8 cellular contexts compared by ENCODE assay signal in genomic region chr6:35489995-35490791, GRCh38. TPM values are rescaled to one million over a fixed set of nuclear protein-coding genes. Genes with fewer than 3 reads are reported as not detected.
A peak's percentile ranks its signal among the peaks of the same experiment; 100 is the strongest.
DNase-seq lines count a peak whose midpoint lies in the region; ATAC-seq and TF ChIP-seq lines count a peak whose summit lies in the region.
"Had no signal": no experiment of that assay in that cellular context is flagged by ENCODE, and none has a peak within 500 bp of the region (broad histone marks: within the 10 kb centered on the region; RNA-seq: fewer than 3 reads in every experiment).

No MANE protein-coding gene starts in this region.

- DNase-seq in NCI-H2227 treated with DMSO at 0.1 percent for 48 hours (lab: John Stamatoyannopoulos, UW) (peak; percentile 72), endothelial cell (ENCODE audit: low spot score) (peak; percentile 35), HUDEP-2 (lab: John Stamatoyannopoulos, UW; ENCODE audit: unreplicated experiment in 76 of 76) (no peak)
- DNase-seq: T-helper 17 cell had no signal

- H3K9me3 Mint-ChIP-seq in endothelial cell (ENCODE audit: unreplicated experiment) = no peaks in the 10 kb centered on the region

- H3K36me3 Mint-ChIP-seq in endothelial cell (ENCODE audit: low read depth, unreplicated experiment) = peaks cover 9% of the 10 kb centered on the region

- no peak for ATAC-seq in GM18870 (IDR thresholded peaks at IDR 0.05; ENCODE audit: unreplicated experiment)
- no peak for ATAC-seq in HG02884 (IDR thresholded peaks at IDR 0.05; ENCODE audit: unreplicated experiment)
- ATAC-seq: T-helper 17 cell had no signal

- no peak overlapping the region for H3K27ac Mint-ChIP-seq in endothelial cell (ENCODE audit: unreplicated experiment)
- H3K27ac Mint-ChIP-seq: T-helper 17 cell had no signal

- peaks cover 21% of the 10 kb centered on the region for H3K27me3 Mint-ChIP-seq in endothelial cell (ENCODE audit: unreplicated experiment)
- H3K27me3 Mint-ChIP-seq: T-helper 17 cell had no signal

- peaks cover 91% of the 10 kb centered on the region for H3K4me1 ChIP-seq in mesodermal cell (ENCODE audit: control insufficient read depth, insufficient read depth, low read length, poor library complexity, severe bottlenecking)
- peaks cover 7% of the 10 kb centered on the region for H3K4me1 ChIP-seq in urinary bladder (ENCODE audit: insufficient read depth)

- no peak for TF ChIP-seq CTCF in endothelial cell (IDR thresholded peaks at IDR 0.05; ENCODE audit: unreplicated experiment)

- H3K4me1 Mint-ChIP-seq in endothelial cell (ENCODE audit: unreplicated experiment) = peaks cover 42% of the 10 kb centered on the region

- H3K4me3 ChIP-seq in mesodermal cell (ENCODE audit: extremely low read depth, insufficient read depth, low read length, poor library complexity, severe bottlenecking) = peak overlapping the region; percentile 18
- H3K4me3 ChIP-seq in urinary bladder (ENCODE audit: low read depth, low read length) = no peak overlapping the region

- 2 to 12% methylated on average over 10 to 12 of the region's 28 CpGs for WGBS in mesodermal cell (ENCODE audit: insufficient coverage in 2 of 2), 2 experiments
- WGBS in urinary bladder = 10% methylated on average over 28 of the region's 28 CpGs

- H3K4me3 Mint-ChIP-seq in endothelial cell (ENCODE audit: unreplicated experiment) = peak overlapping the region; percentile 31
- H3K4me3 Mint-ChIP-seq: T-helper 17 cell had no signal

- H3K27ac ChIP-seq in mesodermal cell (ENCODE audit: low read depth, low read length, severe bottlenecking) (peak overlapping the region; percentile 67), urinary bladder (ENCODE audit: low read depth) (peak overlapping the region; percentile 82)

- H3K36me3 ChIP-seq in mesodermal cell (ENCODE audit: control insufficient read depth, insufficient read depth, low read length) (peaks cover 18% of the 10 kb centered on the region), urinary bladder (ENCODE audit: insufficient read depth) (no peaks in the 10 kb centered on the region)

- no peaks in the 10 kb centered on the region for H3K9me3 ChIP-seq in mesodermal cell (ENCODE audit: control insufficient read depth, low read length)

RNA-seq across cellular contexts. Expression of gene TEAD3, which starts 6.7 kb away (rescaled TPM):
- total RNA-seq in endothelial cell (ENCODE audit: unreplicated experiment) (6.3 TPM), urinary bladder (14.0 TPM)
- polyA plus RNA-seq in mesodermal cell (2013, experiment 1 of 2) = 38.8 TPM
- polyA plus RNA-seq in mesodermal cell (2013, experiment 2 of 2) = 34.4 TPM
- 126 TPM for polyA plus RNA-seq in urinary bladder

RNA-seq across cellular contexts. Expression of gene RPL10A, which starts 22.0 kb away (rescaled TPM):
- total RNA-seq in endothelial cell (ENCODE audit: unreplicated experiment) (1,320 TPM), urinary bladder (2,015 TPM)
- 1,794 TPM for polyA plus RNA-seq in mesodermal cell (2013, experiment 1 of 2)
- polyA plus RNA-seq in mesodermal cell (2013, experiment 2 of 2) = 1,725 TPM
- 2,572 TPM for polyA plus RNA-seq in urinary bladder

RNA-seq across cellular contexts. Expression of gene TULP1, which starts 22.5 kb away (rescaled TPM):
- total RNA-seq in endothelial cell (ENCODE audit: unreplicated experiment) = not detected
- not detected for polyA plus RNA-seq in mesodermal cell (2013, experiment 1 of 2)
- not detected for polyA plus RNA-seq in mesodermal cell (2013, experiment 2 of 2)
- 1.3 TPM for total RNA-seq in urinary bladder
- 0.34 TPM for polyA plus RNA-seq in urinary bladder
- total RNA-seq: T-helper 17 cell had no signal

RNA-seq across cellular contexts. Expression of gene FANCE, which starts 38.1 kb away (rescaled TPM):
- total RNA-seq in endothelial cell (ENCODE audit: unreplicated experiment) (21.8 TPM), urinary bladder (7.0 TPM)
- polyA plus RNA-seq in mesodermal cell (2013, experiment 1 of 2) = 11.6 TPM
- polyA plus RNA-seq in mesodermal cell (2013, experiment 2 of 2) = 10.0 TPM
- polyA plus RNA-seq in urinary bladder = 5.0 TPM

Comparison
In these comparisons a context has a peak if more than half of its experiments do, and no peak if none do; other contexts are left out.
1. DNase-seq: peak in NCI-H2227 treated with DMSO at 0.1 percent for 48 hours (single experiment) and endothelial cell (single experiment); none in HUDEP-2 (0 of 76).